8 cellular contexts compared by ENCODE assay signal in the genomic region with DNA sequence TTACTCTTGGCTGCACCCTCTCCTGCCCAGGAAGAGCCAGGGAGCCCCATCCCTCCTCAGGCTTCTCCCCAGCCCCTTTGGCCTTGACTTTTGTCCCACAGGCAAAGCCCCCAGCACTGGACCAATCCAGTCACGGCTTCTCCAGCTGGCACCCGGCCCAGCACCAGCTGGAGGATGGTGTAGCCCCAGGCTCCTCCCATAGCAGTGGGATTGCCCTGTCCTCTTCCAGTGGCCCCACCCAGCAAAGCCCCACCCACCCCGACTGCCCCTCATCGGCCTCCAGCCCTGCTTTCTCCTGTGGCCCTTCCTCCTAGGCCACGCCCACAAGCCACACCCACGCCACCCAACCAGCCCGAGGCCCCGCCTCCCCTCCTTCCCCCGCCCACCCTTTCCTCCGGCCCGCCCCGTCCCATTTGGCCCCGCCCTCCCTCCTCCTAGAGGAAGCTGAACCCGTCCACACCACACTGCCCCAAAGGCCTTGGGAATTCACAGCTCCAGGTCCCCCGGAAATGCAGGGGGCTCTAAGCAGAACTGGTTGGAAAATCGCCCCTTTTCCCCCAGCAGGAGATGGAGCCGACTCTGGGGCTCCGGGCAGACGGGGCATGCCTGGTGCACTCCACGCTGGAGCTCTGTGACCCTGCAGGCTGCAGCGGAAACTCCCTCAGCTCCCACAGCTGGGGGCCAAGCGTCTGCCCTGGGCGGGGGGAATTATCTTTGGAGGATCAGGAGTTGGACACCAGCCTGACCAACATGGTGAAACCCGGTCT.
DNase-seq lines count a peak whose midpoint lies in the region; ATAC-seq and TF ChIP-seq lines count a peak whose summit lies in the region.

No MANE protein-coding gene starts in this region.

- DNase-seq in SK-N-MC (ENCODE audit: low read depth, low spot score) (peak; percentile 58), cerebellar cortex (ENCODE audit: low spot score) (peak; percentile 58), kidney tubule cell (ENCODE audit: low spot score) (peak; percentile 83)
- peak; percentile 84 for DNase-seq in stimulated activated CD8-positive, alpha-beta memory T cell treated with anti-CD3 and anti-CD28 coated beads, Interleukin-4, amount 100 ng/mL, for 48 hours

- peak overlapping the region; percentile 78; the same call in 1 of the 2 replicates for H2AFZ ChIP-seq in KMS-11 (ENCODE audit: low read depth)

- no peaks in the 10 kb centered on the region for H3K36me3 ChIP-seq in ES-I3 (ENCODE audit: insufficient read depth, low read length)
- H3K36me3 ChIP-seq in KMS-11 (ENCODE audit: insufficient read depth), result no peaks in the 10 kb centered on the region
- peaks cover 4% of the 10 kb centered on the region; the same call in 1 of the 2 replicates for H3K36me3 ChIP-seq in SK-N-MC (ENCODE audit: insufficient read depth, low read length)

- TF ChIP-seq CTCF in KMS-11 (conservative IDR thresholded peaks at IDR 0.05; ENCODE audit: low read depth, low read length), result no peak

- H3K4me3 ChIP-seq in KMS-11 (IDR thresholded peaks at IDR 0.05; ENCODE audit: insufficient read depth, low read depth, low read length), result no peak overlapping the region
- H3K4me3 ChIP-seq in SK-N-MC, result peak overlapping the region; percentile 47

- H3K4me1 ChIP-seq in ES-I3 (ENCODE audit: insufficient read depth, low read length) (peaks cover 5% of the 10 kb centered on the region; the same call in 1 of the 2 replicates), KMS-11 (ENCODE audit: low read depth, poor library complexity, severe bottlenecking) (peaks cover 5% of the 10 kb centered on the region)

- H3K9ac ChIP-seq in ES-I3 (ENCODE audit: low read depth, low read length) (peak overlapping the region; percentile 51; the same call in 1 of the 2 replicates), KMS-11 (no peak overlapping the region), SK-N-MC (ENCODE audit: insufficient read length) (no peak overlapping the region)

- H3K9me3 ChIP-seq in ES-I3 (ENCODE audit: control insufficient read depth, insufficient read depth, low read length) (no peaks in the 10 kb centered on the region), SK-N-MC (ENCODE audit: low read depth, low read length) (no peaks in the 10 kb centered on the region)

- no peak overlapping the region for H3K27ac ChIP-seq in KMS-11
- H3K27ac ChIP-seq in SK-N-MC, result no peak overlapping the region

- no peaks in the 10 kb centered on the region for H3K79me2 ChIP-seq in KMS-11 (ENCODE audit: insufficient read depth, low read depth)

- no peaks in the 10 kb centered on the region for H4K20me1 ChIP-seq in KMS-11 (ENCODE audit: insufficient read depth)

- no peaks in the 10 kb centered on the region for H3K27me3 ChIP-seq in KMS-11 (ENCODE audit: insufficient read depth, low read depth)

- ATAC-seq in GM18909 (IDR thresholded peaks at IDR 0.05; ENCODE audit: poor library complexity, unreplicated experiment), result no peak
- ATAC-seq in GM18498 (IDR thresholded peaks at IDR 0.05; ENCODE audit: unreplicated experiment), result no peak

- H3K4me2 ChIP-seq in KMS-11, result peak overlapping the region; percentile 51
